Comparison of ENCODE assay signal across 19 cellular contexts in genomic region chrX:21490341-21490740, GRCh38.
DNase-seq lines count a peak whose midpoint lies in the region; ATAC-seq and TF ChIP-seq lines count a peak whose summit lies in the region.
"Had no signal": no experiment of that assay in that cellular context is flagged by ENCODE, and none has a peak within 500 bp of the region (broad histone marks: within the 10 kb centered on the region; RNA-seq: fewer than 3 reads in every experiment).

No MANE protein-coding gene starts in this region.

- TF ChIP-seq POLR2A in breast epithelium (IDR thresholded peaks at IDR 0.05), result no peak

- H3K9me3 ChIP-seq in mammary epithelial cell (replicated peaks; ENCODE audit: insufficient read depth, low read length) (no peaks in the 10 kb centered on the region), breast epithelium (no peaks in the 10 kb centered on the region)
- H3K9me3 ChIP-seq: A549, HAP-1, MG63, SJCRH30 had no signal

- TF ChIP-seq CTCF in mammary epithelial cell (conservative IDR thresholded peaks at IDR 0.05 in 1 of 2, IDR thresholded peaks at IDR 0.05 in 1 of 2; ENCODE audit: extremely low read depth in 1 of 2, insufficient read depth in 1 of 2, low read depth in 1 of 2, low read length in 2 of 2) (no peak), breast epithelium (IDR thresholded peaks at IDR 0.05) (no peak)

- H3K27ac ChIP-seq in mammary epithelial cell (ENCODE audit: insufficient read depth, low read depth, low read length) (no peak overlapping the region), breast epithelium (no peak overlapping the region)
- H3K27ac ChIP-seq: A549, C4-2B, PC-9, SJCRH30 had no signal

- dilution Hi-C loops in mammary epithelial cell (cut with HindIII; ENCODE audit: low sequenced_read_pairs), result no loop called here

- no peaks in the 10 kb centered on the region for H3K27me3 ChIP-seq in mammary epithelial cell (ENCODE audit: insufficient read depth, low read length)
- H3K27me3 ChIP-seq in breast epithelium, result peaks cover 0 to under 1% of the 10 kb centered on the region in 2 donors
- H3K27me3 ChIP-seq: MG63, SJCRH30 had no signal

- no peaks in the 10 kb centered on the region for H3K79me2 ChIP-seq in mammary epithelial cell (ENCODE audit: insufficient read depth, low read length)

- no peak overlapping the region for H3K9ac ChIP-seq in mammary epithelial cell (ENCODE audit: insufficient read depth, low read length)

- CTCF ChIA-PET in mammary epithelial cell (lab: Charles Lee; ENCODE audit: low non-redundant PET), result no interaction called here

- DNase-seq in mammary epithelial cell (peak; percentile 44), breast epithelium (ENCODE audit: low spot score in 2 of 2) (no peak), NCI-H69 (lab: John Stamatoyannopoulos, UW) (peak; percentile 25), cerebellum (ENCODE audit: low spot score) (peak; percentile 18), renal cortical epithelial cell (ENCODE audit: low read depth) (peak; percentile 26), NCI-H345 (lab: John Stamatoyannopoulos, UW) (no peak), NCI-H2081 treated with DMSO at 0.1 percent for 48 hours (lab: John Stamatoyannopoulos, UW) (no peak)
- DNase-seq: Karpas-422, MG63, NCI-H1105 treated with DMSO at 0.1 percent for 48 hours, NCI-H1694 treated with DMSO at 0.1 percent for 48 hours, NCI-H2227 treated with DMSO at 0.1 percent for 48 hours, NCI-H526 treated with DMSO at 0.1 percent for 48 hours, PC-9, SJCRH30 had no signal

- in situ Hi-C loops in mammary epithelial cell (cut with MboI; ENCODE audit: low sequenced_read_pairs in 2 of 2), result loop anchor here (25.0 kb wide), 1 partner anchor 953 kb away; no protein-coding TSS in a partner anchor

- H3K4me1 ChIP-seq in mammary epithelial cell (ENCODE audit: insufficient read depth, low read length) (peaks cover 13% of the 10 kb centered on the region), breast epithelium (no peaks in the 10 kb centered on the region)
- H3K4me1 ChIP-seq: HAP-1 had no signal

- intact Hi-C loops in mammary epithelial cell (cut with micrococcal nuclease), result no loop called here
- intact Hi-C loops in breast epithelium (cut with DNase I; ENCODE audit: low total_unique reads), result no loop called here

- no peak overlapping the region for H3K4me2 ChIP-seq in mammary epithelial cell (ENCODE audit: insufficient read depth, low read depth, low read length)
- H3K4me2 ChIP-seq: A549, PC-9 had no signal

- H3K36me3 ChIP-seq in mammary epithelial cell (ENCODE audit: insufficient read depth, low read length), result no peaks in the 10 kb centered on the region
- no peaks in the 10 kb centered on the region for H3K36me3 ChIP-seq in breast epithelium
- H3K36me3 ChIP-seq: HAP-1, MG63, SJCRH30 had no signal

- no peak overlapping the region for H3K4me3 ChIP-seq in mammary epithelial cell (replicated peaks in 1 of 3; ENCODE audit: insufficient read depth in 1 of 3, low read depth in 2 of 3, low read length in 3 of 3)
- no peak overlapping the region for H3K4me3 ChIP-seq in breast epithelium
- H3K4me3 ChIP-seq: A549, HAP-1, MG63, PC-9, SJCRH30 had no signal

- no peaks in the 10 kb centered on the region for H4K20me1 ChIP-seq in mammary epithelial cell (ENCODE audit: insufficient read depth, low read length)

- no peak for ATAC-seq in GM19467 (IDR thresholded peaks at IDR 0.05; ENCODE audit: unreplicated experiment)
- ATAC-seq: A549 had no signal

- 59% methylated on average over 4 of the region's 4 CpGs for WGBS in mammary epithelial cell (ENCODE audit: low coverage, missing lambda C conversion rate)

- BruUV-seq in mammary epithelial cell (replicated peaks; lab: Mats Ljungman, UMichigan), result no TSS peak

- H2AFZ ChIP-seq in mammary epithelial cell (ENCODE audit: low read depth, low read length), result no peak overlapping the region
- H2AFZ ChIP-seq: PC-9 had no signal

Comparison
In these comparisons a context has a peak if more than half of its experiments do, and no peak if none do; other contexts are left out.
1. DNase-seq: peak in mammary epithelial cell (single experiment), NCI-H69 (single experiment), cerebellum (single experiment) and renal cortical epithelial cell (single experiment); none in breast epithelium (0 of 2), NCI-H345 (single experiment) and NCI-H2081 treated with DMSO at 0.1 percent for 48 hours (single experiment).